In the genomic region with DNA sequence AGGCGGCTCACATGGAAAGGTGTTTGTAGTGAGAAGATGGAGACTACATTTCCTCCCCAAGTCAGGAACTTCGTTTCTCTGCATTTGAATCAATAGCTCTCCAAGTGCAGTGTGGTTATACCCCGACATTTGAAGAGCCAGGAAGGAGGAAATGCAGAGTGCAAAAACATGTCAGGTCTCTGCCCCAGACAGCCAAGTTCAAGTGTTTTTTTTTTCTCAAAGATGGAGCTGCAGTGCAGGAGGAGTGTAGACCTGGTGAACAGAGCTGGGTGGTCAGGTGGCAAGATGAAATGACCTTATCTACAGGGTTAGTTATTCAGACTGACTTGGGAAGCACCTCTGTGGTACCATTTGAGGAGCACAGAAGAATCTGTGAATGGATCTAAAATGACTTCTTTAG, we compare ENCODE assay signal across 12 cellular contexts. TPM values are rescaled to one million over a fixed set of nuclear protein-coding genes. Genes with fewer than 3 reads are reported as not detected.
A peak's percentile ranks its signal among the peaks of the same experiment; 100 is the strongest.
DNase-seq lines count a peak whose midpoint lies in the region; ATAC-seq and TF ChIP-seq lines count a peak whose summit lies in the region.
"Had no signal": no experiment of that assay in that cellular context is flagged by ENCODE, and none has a peak within 500 bp of the region (broad histone marks: within the 10 kb centered on the region; RNA-seq: fewer than 3 reads in every experiment).

No MANE protein-coding gene starts in this region.

- no peaks in the 10 kb centered on the region for H3K27me3 ChIP-seq in RWPE2 (ENCODE audit: insufficient read depth, poor library complexity, severe bottlenecking)
- H3K27me3 ChIP-seq in gastroesophageal sphincter, result no peaks in the 10 kb centered on the region

- no peak overlapping the region for H3K4me3 ChIP-seq in RWPE2 (ENCODE audit: severe bottlenecking)
- no peak overlapping the region for H3K4me3 ChIP-seq in gastroesophageal sphincter
- H3K4me3 ChIP-seq: thoracic aorta had no signal

- peak overlapping the region; percentile 75 for H3K27ac Mint-ChIP-seq in activated CD8-positive, alpha-beta memory T cell treated with anti-CD3 and anti-CD28 coated beads, Interleukin-2, amount 10 ng/mL, durations not matched to agents 7 days and 5 days

- H3K36me3 Mint-ChIP-seq in activated CD8-positive, alpha-beta memory T cell treated with anti-CD3 and anti-CD28 coated beads, Interleukin-2, amount 10 ng/mL, durations not matched to agents 7 days and 5 days, result peaks cover 4% of the 10 kb centered on the region

- 42 to 54% methylated on average over 3 of the region's 3 CpGs for WGBS in gastroesophageal sphincter (ENCODE audit: low coverage in 1 of 2), 2 donors

- peaks cover 48% of the 10 kb centered on the region for H3K4me1 Mint-ChIP-seq in activated CD8-positive, alpha-beta memory T cell treated with anti-CD3 and anti-CD28 coated beads, Interleukin-2, amount 10 ng/mL, durations not matched to agents 7 days and 5 days

- TF ChIP-seq CTCF in RWPE2 (IDR thresholded peaks at IDR 0.05; ENCODE audit: poor library complexity, severe bottlenecking) (no peak), gastroesophageal sphincter (IDR thresholded peaks at IDR 0.05) (no peak)

- no peak for TF ChIP-seq EP300 in gastroesophageal sphincter (IDR thresholded peaks at IDR 0.05)

- no peak for TF ChIP-seq POLR2A in gastroesophageal sphincter (IDR thresholded peaks at IDR 0.05)

- H3K27ac ChIP-seq in RWPE2 (ENCODE audit: poor library complexity, severe bottlenecking) (peak overlapping the region; percentile 91), gastroesophageal sphincter (peak overlapping the region in 3 of 4 donors; percentile 71 to 79 (median 74)), substantia nigra (ENCODE audit: low read depth, low read length, poor library complexity, severe bottlenecking) (peak overlapping the region; percentile 35)
- H3K27ac ChIP-seq: thoracic aorta had no signal

- peak; percentile 32 for ATAC-seq in activated CD8-positive, alpha-beta memory T cell treated with anti-CD3 and anti-CD28 coated beads, Interleukin-2, amount 10 ng/mL, durations not matched to agents 7 days and 5 days
- ATAC-seq in RWPE2 (ENCODE audit: low read depth), result no peak
- ATAC-seq in gastroesophageal sphincter, result no peak

- H3K4me3 Mint-ChIP-seq in activated CD8-positive, alpha-beta memory T cell treated with anti-CD3 and anti-CD28 coated beads, Interleukin-2, amount 10 ng/mL, durations not matched to agents 7 days and 5 days, result peak overlapping the region; percentile 13

- H3K36me3 ChIP-seq in RWPE2 (ENCODE audit: low read depth) (peaks cover 10% of the 10 kb centered on the region), gastroesophageal sphincter (no peaks in the 10 kb centered on the region)
- H3K36me3 ChIP-seq: thoracic aorta had no signal

- peaks cover 34% of the 10 kb centered on the region for H3K4me1 ChIP-seq in RWPE2 (ENCODE audit: insufficient read depth, poor library complexity, severe bottlenecking)
- H3K4me1 ChIP-seq in gastroesophageal sphincter, result peaks cover 10 to 96% (median 40%) of the 10 kb centered on the region in 3 donors

- H3K9me3 Mint-ChIP-seq in activated CD8-positive, alpha-beta memory T cell treated with anti-CD3 and anti-CD28 coated beads, Interleukin-2, amount 10 ng/mL, durations not matched to agents 7 days and 5 days (ENCODE audit: low read depth), result no peaks in the 10 kb centered on the region

- H3K27me3 Mint-ChIP-seq in activated CD8-positive, alpha-beta memory T cell treated with anti-CD3 and anti-CD28 coated beads, Interleukin-2, amount 10 ng/mL, durations not matched to agents 7 days and 5 days, result no peaks in the 10 kb centered on the region

- no peak for DNase-seq in activated CD8-positive, alpha-beta memory T cell treated with anti-CD3 and anti-CD28 coated beads, Interleukin-2, amount 10 ng/mL, durations not matched to agents 7 days and 5 days
- no peak for DNase-seq in activated CD8-positive, alpha-beta memory T cell treated with anti-CD3 and anti-CD28 coated beads for 24 hours
- DNase-seq in RWPE2 (ENCODE audit: low spot score), result no peak
- no peak for DNase-seq in substantia nigra (lab: John Stamatoyannopoulos, UW)
- DNase-seq in stimulated activated naive CD4-positive, alpha-beta T cell treated with Interleukin-2 at 50 U/mL for 16 hours (lab: John Stamatoyannopoulos, UW), result no peak
- no peak for DNase-seq in retina
- DNase-seq in NCI-H187 (lab: John Stamatoyannopoulos, UW), result no peak
- DNase-seq: cortex of kidney, NCI-H1694, SHP77 treated with DMSO at 0.1 percent for 48 hours had no signal

- no peaks in the 10 kb centered on the region for H3K9me3 ChIP-seq in RWPE2 (ENCODE audit: severe bottlenecking)
- no peaks in the 10 kb centered on the region for H3K9me3 ChIP-seq in gastroesophageal sphincter
- H3K9me3 ChIP-seq: thoracic aorta had no signal

- CTCF ChIA-PET in activated CD8-positive, alpha-beta memory T cell treated with anti-CD3 and anti-CD28 coated beads, Interleukin-2, amount 10 ng/mL, durations not matched to agents 7 days and 5 days (lab: Charles Lee), result interaction anchor here (0.6 to 3.6 kb wide), 7 partner anchors 9 to 77 kb away, joined by 3 to 18 read pairs (median 4); no protein-coding TSS in a partner anchor

RNA-seq across cellular contexts. Expression of a gene that starts 21.3 kb away (rescaled TPM):
- 10 to 100 TPM; 36.1 to 36.4 TPM for total RNA-seq in activated CD8-positive, alpha-beta memory T cell treated with anti-CD3 and anti-CD28 coated beads, Interleukin-2, amount 10 ng/mL, durations not matched to agents 7 days and 5 days
- total RNA-seq in gastroesophageal sphincter, result 10 to 100 TPM; 28.8 to 87.4 (median 54.9) TPM

Comparison
In these comparisons a context has a peak if more than half of its experiments do, and no peak if none do; other contexts are left out.
1. H3K27ac ChIP-seq: peak in every context shown above with its lines; median percentile 91 in RWPE2; 74 in gastroesophageal sphincter; 35 in substantia nigra.